32 cellular contexts compared by ENCODE assay signal in genomic region chr1:176735201-176735600, GRCh38.
"Had no signal": no experiment of that assay in that cellular context is flagged by ENCODE, and none has a peak within 500 bp of the region (broad histone marks: within the 10 kb centered on the region; RNA-seq: fewer than 3 reads in every experiment).

No MANE protein-coding gene starts in this region.

- H3K27ac Mint-ChIP-seq: immature natural killer cell; mesothelial cell of epicardium; naive thymus-derived CD8-positive, alpha-beta T cell; nephron; neural progenitor cell; progenitor cell of endocrine pancreas; stimulated activated effector memory CD8-positive, alpha-beta T cell treated with anti-CD3 and anti-CD28 coated beads, Interleukin-12 subunit alpha, Interleukin-12 subunit beta, amount 100 ng/mL, for 72 hours; stimulated activated naive CD8-positive, alpha-beta T cell treated with anti-CD3 and anti-CD28 coated beads, Interleukin-15, Interleukin-2, amounts not matched to agents 100 ng/mL and 50 ng/mL, for 24 hours had no signal

- H3K27ac ChIP-seq: left lung, lower lobe of right lung, neural progenitor cell, neutrophil, ovary, spleen, suprapubic skin, thoracic aorta, tibial artery, upper lobe of right lung had no signal

- H2AFZ ChIP-seq: neural progenitor cell had no signal

- H3K4me1 Mint-ChIP-seq: immature natural killer cell; mesothelial cell of epicardium; naive thymus-derived CD8-positive, alpha-beta T cell; nephron; neural progenitor cell; stimulated activated effector memory CD8-positive, alpha-beta T cell treated with anti-CD3 and anti-CD28 coated beads, Interleukin-12 subunit alpha, Interleukin-12 subunit beta, amount 100 ng/mL, for 72 hours had no signal

- H3K36me3 ChIP-seq: left lung, lower lobe of right lung, neural progenitor cell, neutrophil, ovary, spleen, suprapubic skin, thoracic aorta, tibial artery, upper lobe of right lung had no signal

- H3K9me3 ChIP-seq: left lung, lower lobe of right lung, neutrophil, ovary, spleen, suprapubic skin, thoracic aorta, tibial artery, upper lobe of right lung had no signal

- H3K4me3 ChIP-seq: left lung, lower lobe of right lung, neural progenitor cell, ovary, spleen, suprapubic skin, thoracic aorta, tibial artery, upper lobe of right lung had no signal

- H3K9ac ChIP-seq: neural progenitor cell had no signal

- DNase-seq: hypothalamus; immature natural killer cell; kidney; left colon; left lung; lower lobe of right lung; mammary epithelial cell; mesendoderm; naive thymus-derived CD8-positive, alpha-beta T cell; occipital lobe; ovary; retina; right cardiac atrium; small intestine; spleen; stimulated activated CD4-positive, alpha-beta T cell treated with anti-CD3 and anti-CD28 coated beads, Interleukin-4, amount 100 ng/mL, for 24 hours; stimulated activated naive CD4-positive, alpha-beta T cell; tibial artery; trophoblast cell; upper lobe of right lung had no signal

- H3K4me3 Mint-ChIP-seq: immature natural killer cell; mesothelial cell of epicardium; naive thymus-derived CD8-positive, alpha-beta T cell; nephron; neural progenitor cell; stimulated activated effector memory CD8-positive, alpha-beta T cell treated with anti-CD3 and anti-CD28 coated beads, Interleukin-12 subunit alpha, Interleukin-12 subunit beta, amount 100 ng/mL, for 72 hours; stimulated activated naive CD8-positive, alpha-beta T cell treated with anti-CD3 and anti-CD28 coated beads, Interleukin-15, Interleukin-2, amounts not matched to agents 100 ng/mL and 50 ng/mL, for 24 hours had no signal

- FAIRE-seq: islet of Langerhans, kidney, small intestine, urothelium cell line had no signal

- H3K4me1 ChIP-seq: left lung, lower lobe of right lung, neural progenitor cell, spleen, suprapubic skin, tibial artery, upper lobe of right lung had no signal

- ATAC-seq: left colon; left lung; lower lobe of right lung; naive thymus-derived CD8-positive, alpha-beta T cell; right cardiac atrium; sciatic nerve; stimulated activated effector memory CD8-positive, alpha-beta T cell treated with anti-CD3 and anti-CD28 coated beads, Interleukin-12 subunit alpha, Interleukin-12 subunit beta, amount 100 ng/mL, for 72 hours; upper lobe of right lung had no signal

- H3K36me3 Mint-ChIP-seq: immature natural killer cell; mesothelial cell of epicardium; naive thymus-derived CD8-positive, alpha-beta T cell; neural progenitor cell had no signal

- H3K4me2 ChIP-seq: neural progenitor cell had no signal

- H3K9me3 Mint-ChIP-seq: mesothelial cell of epicardium; nephron; neural progenitor cell; stimulated activated naive CD8-positive, alpha-beta T cell treated with anti-CD3 and anti-CD28 coated beads, Interleukin-15, Interleukin-2, amounts not matched to agents 100 ng/mL and 50 ng/mL, for 24 hours had no signal

- H3K27me3 ChIP-seq: left lung, neural progenitor cell, neutrophil, ovary, suprapubic skin, tibial artery, upper lobe of right lung had no signal
